Comparison of ENCODE assay signal across 1 cellular context in the genomic region with DNA sequence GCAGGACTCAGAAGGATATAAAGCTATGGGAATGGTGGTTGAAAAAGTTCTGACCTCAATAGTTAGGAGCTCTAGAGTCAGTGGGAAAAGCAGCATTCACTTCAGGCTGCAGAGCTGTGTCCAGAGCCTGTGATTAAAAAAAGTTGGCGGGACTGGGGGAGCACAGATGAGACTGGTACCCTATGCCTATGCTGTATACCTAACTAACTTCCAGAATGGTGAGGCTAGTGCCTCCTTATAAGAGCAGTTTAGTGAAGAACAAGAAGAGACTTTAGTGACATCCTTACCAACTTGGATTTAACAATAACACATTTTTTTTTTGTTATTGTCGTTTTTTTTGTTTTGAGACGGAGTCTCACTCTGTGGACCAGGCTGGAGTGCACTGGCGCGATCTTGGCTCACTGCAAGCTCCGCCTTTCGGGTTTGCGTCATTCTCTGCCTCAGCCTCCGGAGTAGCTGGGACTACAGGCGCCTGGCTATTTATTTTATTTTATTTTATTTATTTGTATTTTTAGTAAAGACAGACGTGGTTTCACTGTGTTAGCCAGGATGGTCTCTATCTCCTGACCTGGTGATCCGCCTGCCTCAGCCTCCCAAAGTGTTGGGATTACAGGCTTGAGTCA.
TF ChIP-seq lines count a peak whose summit lies in the region.

No MANE protein-coding gene starts in this region.

TF ChIP-seq in K562, 482 proteins besides CTCF, POLR2A, EP300 and RAD21:
- TF ChIP-seq CEBPB (tag; IDR thresholded peaks at IDR 0.05) (peak; percentile 40; the same call in 1 of the 2 replicates), KLF10 (CRISPR knock-in tag; IDR thresholded peaks at IDR 0.05) (no peak), FOXK2 (conservative IDR thresholded peaks at IDR 0.05 in 1 of 2, IDR thresholded peaks at IDR 0.05 in 1 of 2; ENCODE audit: low read depth in 2 of 2) (peak in 1 of 2 experiments; percentile 20; a peak in 1 of 4 replicates), CREM (IDR thresholded peaks at IDR 0.05; ENCODE audit: low read depth) (0 out of 2 replicates have a peak, but pooled peaks have one; percentile 7), ATF1 (CRISPR knock-in tag; IDR thresholded peaks at IDR 0.05) (no peak), ATF1 (tag; IDR thresholded peaks at IDR 0.05) (peak; percentile 22; the same call in 1 of the 2 replicates), EHMT2 (IDR thresholded peaks at IDR 0.05) (no peak), RBM15 (IDR thresholded peaks at IDR 0.05; ENCODE audit: insufficient read depth, low read length) (no peak), PHB (CRISPR knock-in tag; IDR thresholded peaks at IDR 0.05) (no peak), TCF7L2 (IDR thresholded peaks at IDR 0.05; ENCODE audit: low read depth, low read length) (no peak), CEBPG (CRISPR knock-in tag; IDR thresholded peaks at IDR 0.05) (no peak), CEBPG (tag; conservative IDR thresholded peaks at IDR 0.05 in 1 of 2, IDR thresholded peaks at IDR 0.05 in 1 of 2) (peak; percentile 26 to 58; a peak in 1 of 4 replicates), MAFF (IDR thresholded peaks at IDR 0.05; ENCODE audit: low read length) (no peak), ZNF184 (CRISPR knock-in tag; IDR thresholded peaks at IDR 0.05) (no peak), E2F3 (CRISPR knock-in tag; IDR thresholded peaks at IDR 0.05) (no peak), FOXA1 (IDR thresholded peaks at IDR 0.05; ENCODE audit: borderline replicate concordance) (no peak), GTF2F1 (IDR thresholded peaks at IDR 0.05; ENCODE audit: low read depth, low read length) (no peak)
- TF ChIP-seq, protein P1, sequence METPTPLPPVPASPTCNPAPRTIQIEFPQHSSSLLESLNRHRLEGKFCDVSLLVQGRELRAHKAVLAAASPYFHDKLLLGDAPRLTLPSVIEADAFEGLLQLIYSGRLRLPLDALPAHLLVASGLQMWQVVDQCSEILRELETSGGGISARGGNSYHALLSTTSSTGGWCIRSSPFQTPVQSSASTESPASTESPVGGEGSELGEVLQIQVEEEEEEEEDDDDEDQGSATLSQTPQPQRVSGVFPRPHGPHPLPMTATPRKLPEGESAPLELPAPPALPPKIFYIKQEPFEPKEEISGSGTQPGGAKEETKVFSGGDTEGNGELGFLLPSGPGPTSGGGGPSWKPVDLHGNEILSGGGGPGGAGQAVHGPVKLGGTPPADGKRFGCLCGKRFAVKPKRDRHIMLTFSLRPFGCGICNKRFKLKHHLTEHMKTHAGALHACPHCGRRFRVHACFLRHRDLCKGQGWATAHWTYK (CRISPR knock-in tag; IDR thresholded peaks at IDR 0.05): no peak
- TF ChIP-seq, protein P2, sequence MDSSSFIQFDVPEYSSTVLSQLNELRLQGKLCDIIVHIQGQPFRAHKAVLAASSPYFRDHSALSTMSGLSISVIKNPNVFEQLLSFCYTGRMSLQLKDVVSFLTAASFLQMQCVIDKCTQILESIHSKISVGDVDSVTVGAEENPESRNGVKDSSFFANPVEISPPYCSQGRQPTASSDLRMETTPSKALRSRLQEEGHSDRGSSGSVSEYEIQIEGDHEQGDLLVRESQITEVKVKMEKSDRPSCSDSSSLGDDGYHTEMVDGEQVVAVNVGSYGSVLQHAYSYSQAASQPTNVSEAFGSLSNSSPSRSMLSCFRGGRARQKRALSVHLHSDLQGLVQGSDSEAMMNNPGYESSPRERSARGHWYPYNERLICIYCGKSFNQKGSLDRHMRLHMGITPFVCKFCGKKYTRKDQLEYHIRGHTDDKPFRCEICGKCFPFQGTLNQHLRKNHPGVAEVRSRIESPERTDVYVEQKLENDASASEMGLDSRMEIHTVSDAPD (CRISPR knock-in tag; IDR thresholded peaks at IDR 0.05): no peak
- TF ChIP-seq, protein P3, sequence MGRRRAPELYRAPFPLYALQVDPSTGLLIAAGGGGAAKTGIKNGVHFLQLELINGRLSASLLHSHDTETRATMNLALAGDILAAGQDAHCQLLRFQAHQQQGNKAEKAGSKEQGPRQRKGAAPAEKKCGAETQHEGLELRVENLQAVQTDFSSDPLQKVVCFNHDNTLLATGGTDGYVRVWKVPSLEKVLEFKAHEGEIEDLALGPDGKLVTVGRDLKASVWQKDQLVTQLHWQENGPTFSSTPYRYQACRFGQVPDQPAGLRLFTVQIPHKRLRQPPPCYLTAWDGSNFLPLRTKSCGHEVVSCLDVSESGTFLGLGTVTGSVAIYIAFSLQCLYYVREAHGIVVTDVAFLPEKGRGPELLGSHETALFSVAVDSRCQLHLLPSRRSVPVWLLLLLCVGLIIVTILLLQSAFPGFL (CRISPR knock-in tag; IDR thresholded peaks at IDR 0.05): no peak
- TF ChIP-seq, protein P4, sequence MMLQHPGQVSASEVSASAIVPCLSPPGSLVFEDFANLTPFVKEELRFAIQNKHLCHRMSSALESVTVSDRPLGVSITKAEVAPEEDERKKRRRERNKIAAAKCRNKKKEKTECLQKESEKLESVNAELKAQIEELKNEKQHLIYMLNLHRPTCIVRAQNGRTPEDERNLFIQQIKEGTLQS (IDR thresholded peaks at IDR 0.05): peak; percentile 69
- TF ChIP-seq, protein P4 (CRISPR knock-in tag; conservative IDR thresholded peaks at IDR 0.05): no peak
